2 cellular contexts compared by ENCODE assay signal in the genomic region with DNA sequence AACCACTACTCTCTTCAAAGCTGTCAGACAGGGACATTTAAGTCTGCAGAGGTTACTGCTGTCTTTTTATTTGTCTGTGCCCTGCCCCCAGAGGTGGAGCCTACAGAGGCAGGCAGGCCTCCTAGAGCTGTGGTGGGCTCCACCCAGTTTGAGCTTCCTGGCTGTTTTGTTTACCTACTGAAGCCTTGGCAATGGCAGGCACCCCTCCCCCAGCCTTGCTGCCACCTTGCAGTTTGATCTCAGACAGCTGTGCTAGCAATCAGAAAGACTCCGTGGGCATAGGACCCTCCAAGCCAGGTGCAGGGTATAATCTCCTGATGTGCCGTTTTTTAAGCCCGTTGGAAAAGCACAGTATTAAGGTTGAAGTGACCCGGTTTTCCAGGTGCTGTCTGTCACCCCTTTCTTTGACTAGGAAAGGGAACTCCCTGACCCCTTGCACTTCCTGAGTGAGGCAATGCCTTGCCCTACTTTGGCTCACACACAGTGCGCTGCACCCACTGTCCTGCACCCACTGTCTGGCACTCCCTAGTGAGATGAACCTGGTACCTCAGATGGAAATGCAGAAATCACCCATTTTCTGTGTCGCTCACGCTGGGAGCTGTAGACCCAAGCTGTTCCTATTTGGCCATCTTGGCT. TPM values are rescaled to one million over a fixed set of nuclear protein-coding genes. Genes with fewer than 3 reads are reported as not detected.
"Had no signal": no experiment of that assay in that cellular context is flagged by ENCODE, and none has a peak within 500 bp of the region (broad histone marks: within the 10 kb centered on the region; RNA-seq: fewer than 3 reads in every experiment).

No MANE protein-coding gene starts in this region.

RNA-seq across cellular contexts. Expression of gene GIMAP4, which starts 12.9 kb away (rescaled TPM):
- total RNA-seq: fibroblast of villous mesenchyme, mammary epithelial cell had no signal

RNA-seq across cellular contexts. Expression of gene GIMAP6, which starts 52.1 kb away (rescaled TPM):
- total RNA-seq: fibroblast of villous mesenchyme, mammary epithelial cell had no signal
